Comparison of ENCODE assay signal across 10 cellular contexts in genomic region chr11:44862546-44863101, GRCh38.
DNase-seq lines count a peak whose midpoint lies in the region; ATAC-seq and TF ChIP-seq lines count a peak whose summit lies in the region.
"Had no signal": no experiment of that assay in that cellular context is flagged by ENCODE, and none has a peak within 500 bp of the region (broad histone marks: within the 10 kb centered on the region; RNA-seq: fewer than 3 reads in every experiment).

No MANE protein-coding gene starts in this region.

- no peaks in the 10 kb centered on the region for H3K27me3 Mint-ChIP-seq in Caco-2 (ENCODE audit: insufficient read depth, unreplicated experiment)
- H3K27me3 Mint-ChIP-seq in natural killer cell treated with Interleukin-12 subunit alpha and Interleukin-12 subunit beta and Interleukin-15 and Interleukin-18, amount 100 ng/mL, for 72 hours = peaks cover 48 to 71% of the 10 kb centered on the region in 2 donors

- H3K27ac ChIP-seq in spleen = peak overlapping the region in 1 of 8 donors; percentile 48

- H3K36me3 ChIP-seq in Caco-2 (ENCODE audit: control insufficient read depth, insufficient read depth, low read length) (no peaks in the 10 kb centered on the region), spleen (no peaks in the 10 kb centered on the region)
- H3K36me3 ChIP-seq: HAP-1 had no signal

- CTCF ChIA-PET in Caco-2 (lab: Charles Lee) = no interaction called here

- no peak overlapping the region for H3K4me3 Mint-ChIP-seq in Caco-2 (ENCODE audit: unreplicated experiment)
- peak overlapping the region; percentile 52 for H3K4me3 Mint-ChIP-seq in natural killer cell treated with Interleukin-12 subunit alpha and Interleukin-12 subunit beta and Interleukin-15 and Interleukin-18, amount 100 ng/mL, for 72 hours

- in situ Hi-C loops in astrocyte of the spinal cord (cut with HindIII; ENCODE audit: low sequenced_read_pairs) = no loop called here

- no peaks in the 10 kb centered on the region for H3K9me3 Mint-ChIP-seq in Caco-2 (ENCODE audit: unreplicated experiment)
- peaks cover 3% of the 10 kb centered on the region for H3K9me3 Mint-ChIP-seq in natural killer cell treated with Interleukin-12 subunit alpha and Interleukin-12 subunit beta and Interleukin-15 and Interleukin-18, amount 100 ng/mL, for 72 hours

- peaks cover 16% of the 10 kb centered on the region for H3K4me1 ChIP-seq in Caco-2
- peaks cover 0 to 21% (median 14%) of the 10 kb centered on the region in 6 donors for H3K4me1 ChIP-seq in spleen

- TF ChIP-seq CTCF in Caco-2 (IDR thresholded peaks at IDR 0.05; ENCODE audit: insufficient read depth in 1 of 2, low read depth in 1 of 2, low read length in 1 of 2, severe bottlenecking in 1 of 2, unreplicated experiment in 1 of 2) = no peak
- no peak for TF ChIP-seq CTCF in astrocyte of the spinal cord (IDR thresholded peaks at IDR 0.05; ENCODE audit: low read depth, low read length)
- no peak for TF ChIP-seq CTCF in spleen (IDR thresholded peaks at IDR 0.05 in 8 of 11, conservative IDR thresholded peaks at IDR 0.05 in 3 of 11)

- peak overlapping the region; percentile 77 for H3K27ac Mint-ChIP-seq in Caco-2 (ENCODE audit: unreplicated experiment)
- H3K27ac Mint-ChIP-seq in natural killer cell treated with Interleukin-12 subunit alpha and Interleukin-12 subunit beta and Interleukin-15 and Interleukin-18, amount 100 ng/mL, for 72 hours = peak overlapping the region; percentile 60 to 90

- peak; percentile 5 for ATAC-seq in HG03064 (IDR thresholded peaks at IDR 0.05; ENCODE audit: low read depth, unreplicated experiment)
- no peak for ATAC-seq in natural killer cell treated with Interleukin-12 subunit alpha and Interleukin-12 subunit beta and Interleukin-15 and Interleukin-18, amount 100 ng/mL, for 72 hours
- no peak for ATAC-seq in GM18520 (IDR thresholded peaks at IDR 0.05; ENCODE audit: unreplicated experiment)

- DNase-seq in Caco-2 (no peak), astrocyte of the spinal cord (ENCODE audit: low read depth, low spot score) (peak; percentile 8), inferior parietal cortex (ENCODE audit: extremely low spot score) (no peak), spleen (no peak)
- DNase-seq in natural killer cell treated with Interleukin-12 subunit alpha and Interleukin-12 subunit beta and Interleukin-15 and Interleukin-18, amount 100 ng/mL, for 72 hours (ENCODE audit: low spot score) = no peak
- no peak for DNase-seq in effector CD8-positive, alpha-beta T cell (lab: John Stamatoyannopoulos, UW)
- DNase-seq: NCI-H1092 had no signal

- BruUV-seq in Caco-2 (replicated peaks; lab: Mats Ljungman, UMichigan) = TSS peak; percentile 52

- peaks cover 5% of the 10 kb centered on the region for H3K36me3 Mint-ChIP-seq in Caco-2 (ENCODE audit: insufficient read depth, unreplicated experiment)
- H3K36me3 Mint-ChIP-seq in natural killer cell treated with Interleukin-12 subunit alpha and Interleukin-12 subunit beta and Interleukin-15 and Interleukin-18, amount 100 ng/mL, for 72 hours = no peaks in the 10 kb centered on the region

- peaks cover 16% of the 10 kb centered on the region for H3K4me1 Mint-ChIP-seq in Caco-2 (ENCODE audit: low read depth, unreplicated experiment)
- H3K4me1 Mint-ChIP-seq in natural killer cell treated with Interleukin-12 subunit alpha and Interleukin-12 subunit beta and Interleukin-15 and Interleukin-18, amount 100 ng/mL, for 72 hours (ENCODE audit: low read depth in 2 of 2) = peaks cover 29 to 32% of the 10 kb centered on the region in 2 donors

- TF ChIP-seq POLR2A in spleen (IDR thresholded peaks at IDR 0.05) = no peak

- H3K27me3 ChIP-seq in Caco-2 (replicated peaks; ENCODE audit: control insufficient read depth, insufficient read depth, low read length) (no peaks in the 10 kb centered on the region), spleen (replicated peaks in 1 of 7) (peaks cover 0 to 4% (median 0%) of the 10 kb centered on the region in 7 donors)

- WGBS in spleen, 5 donors = 63 to 88% (median 77%) methylated on average over 5 of the region's 5 CpGs

- H3K4me3 ChIP-seq in Caco-2 (ENCODE audit: low read depth, low read length) (no peak overlapping the region), astrocyte of the spinal cord (ENCODE audit: low read depth, low read length) (no peak overlapping the region), spleen (no peak overlapping the region)
- H3K4me3 ChIP-seq: HAP-1 had no signal

- POLR2A ChIA-PET in Caco-2 (lab: Charles Lee) = no interaction called here

- H3K9me3 ChIP-seq in Caco-2 (no peaks in the 10 kb centered on the region), spleen (no peaks in the 10 kb centered on the region)
- H3K9me3 ChIP-seq: HAP-1 had no signal

- intact Hi-C loops in Caco-2 (cut with micrococcal nuclease; ENCODE audit: unreplicated experiment) (no loop called here), spleen (cut with DNase I; ENCODE audit: low total_unique reads) (no loop called here)
